Comparison of ENCODE assay signal across 8 cellular contexts in the genomic region with DNA sequence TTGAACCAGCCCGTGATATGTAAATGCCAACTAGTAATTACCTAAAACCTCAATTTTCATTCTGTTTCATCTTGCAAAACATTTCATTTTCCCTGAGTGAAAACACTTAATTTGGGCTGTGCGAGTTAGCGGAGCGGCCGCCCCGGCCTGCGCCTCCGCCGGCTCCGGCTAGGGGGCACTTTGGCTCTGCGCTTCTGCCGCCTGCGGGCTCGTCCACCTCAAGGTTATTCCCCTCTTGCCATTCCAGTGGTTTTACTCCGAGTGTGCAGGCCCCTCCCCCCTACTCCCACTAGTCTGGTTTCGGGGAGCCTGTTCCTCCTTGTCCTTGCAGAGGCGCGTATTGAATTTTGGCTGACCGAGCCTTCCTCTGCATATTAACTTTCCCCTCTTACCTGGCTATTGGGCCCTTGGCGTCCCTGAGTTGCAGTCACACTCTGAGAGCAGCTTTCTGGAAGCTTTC. TPM values are rescaled to one million over a fixed set of nuclear protein-coding genes. Genes with fewer than 3 reads are reported as not detected.
DNase-seq lines count a peak whose midpoint lies in the region; ATAC-seq and TF ChIP-seq lines count a peak whose summit lies in the region.

No MANE protein-coding gene starts in this region.

- DNase-seq in GM06990 (ENCODE audit: extremely low read depth, insufficient read length): no peak
- DNase-seq in SJCRH30: peak; percentile 38 to 43
- DNase-seq in cardiac muscle cell (ENCODE audit: low read depth in 1 of 2, low spot score in 1 of 2): peak; percentile 77 to 81
- DNase-seq in suprapubic skin (ENCODE audit: low spot score in 2 of 2): no peak
- no peak for DNase-seq in NK-92 (lab: John Stamatoyannopoulos, UW; ENCODE audit: unreplicated experiment)
- DNase-seq in GM13976 (ENCODE audit: low spot score): no peak

- TF ChIP-seq CTCF in GM06990 (IDR thresholded peaks at IDR 0.05; ENCODE audit: insufficient read depth, low read length, poor library complexity, severe bottlenecking): peak; percentile 47
- TF ChIP-seq CTCF in cardiac muscle cell (IDR thresholded peaks at IDR 0.05; ENCODE audit: low read depth, low read length): peak; percentile 90
- peak in 1 of 2 donors; percentile 41 for TF ChIP-seq CTCF in suprapubic skin (IDR thresholded peaks at IDR 0.05)
- no peak for TF ChIP-seq CTCF in GM13976 (IDR thresholded peaks at IDR 0.05; ENCODE audit: borderline replicate concordance, control extremely low read depth, extremely low read depth, insufficient read depth, missing control alignments)

- H3K4me1 ChIP-seq in SJCRH30: peaks cover 40% of the 10 kb centered on the region
- peaks cover 21% of the 10 kb centered on the region for H3K4me1 ChIP-seq in cardiac muscle cell (ENCODE audit: low read depth)
- H3K4me1 ChIP-seq in rectal smooth muscle tissue (ENCODE audit: control insufficient read depth, insufficient read depth, low read length): peaks cover 29% of the 10 kb centered on the region
- H3K4me1 ChIP-seq in suprapubic skin: peaks cover 26% of the 10 kb centered on the region

- no peak overlapping the region for H3K9ac ChIP-seq in rectal smooth muscle tissue (ENCODE audit: low read length)

- 63% methylated on average over 20 of the region's 20 CpGs for WGBS in suprapubic skin

- H3K27ac ChIP-seq in SJCRH30: peak overlapping the region; percentile 40
- peak overlapping the region; percentile 59 for H3K27ac ChIP-seq in cardiac muscle cell
- peak overlapping the region; percentile 77 for H3K27ac ChIP-seq in rectal smooth muscle tissue (ENCODE audit: low read depth, low read length)
- no peak overlapping the region for H3K27ac ChIP-seq in suprapubic skin

- no peaks in the 10 kb centered on the region for H3K27me3 ChIP-seq in GM06990 (replicated peaks; ENCODE audit: control insufficient read depth, insufficient read depth, low read length)
- no peaks in the 10 kb centered on the region for H3K27me3 ChIP-seq in SJCRH30
- no peaks in the 10 kb centered on the region for H3K27me3 ChIP-seq in cardiac muscle cell
- H3K27me3 ChIP-seq in rectal smooth muscle tissue (ENCODE audit: control insufficient read depth, insufficient read depth, low read length): no peaks in the 10 kb centered on the region
- no peaks in the 10 kb centered on the region for H3K27me3 ChIP-seq in suprapubic skin

- no peak for ATAC-seq in GM21786 (IDR thresholded peaks at IDR 0.05; ENCODE audit: unreplicated experiment)

- TF ChIP-seq EP300 in suprapubic skin (IDR thresholded peaks at IDR 0.05): no peak

- H3K9me3 ChIP-seq in SJCRH30 (replicated peaks): no peaks in the 10 kb centered on the region
- no peaks in the 10 kb centered on the region for H3K9me3 ChIP-seq in cardiac muscle cell (ENCODE audit: low read depth)
- H3K9me3 ChIP-seq in suprapubic skin: no peaks in the 10 kb centered on the region

- in situ Hi-C loops in GM13976 (cut with MboI; ENCODE audit: low sequenced_read_pairs, unreplicated experiment): no loop called here

- no peak for TF ChIP-seq POLR2A in suprapubic skin (IDR thresholded peaks at IDR 0.05)

- no peaks in the 10 kb centered on the region; the same call in 1 of the 2 replicates for H3K36me3 ChIP-seq in GM06990 (ENCODE audit: control insufficient read depth, insufficient read depth, low read length)
- no peaks in the 10 kb centered on the region for H3K36me3 ChIP-seq in SJCRH30
- H3K36me3 ChIP-seq in cardiac muscle cell: no peaks in the 10 kb centered on the region
- no peaks in the 10 kb centered on the region for H3K36me3 ChIP-seq in rectal smooth muscle tissue (ENCODE audit: control insufficient read depth, insufficient read depth, low read length)
- H3K36me3 ChIP-seq in suprapubic skin: no peaks in the 10 kb centered on the region

- H3K4me3 ChIP-seq in GM06990 (replicated peaks; ENCODE audit: low read depth, low read length): no peak overlapping the region
- H3K4me3 ChIP-seq in SJCRH30: no peak overlapping the region
- H3K4me3 ChIP-seq in cardiac muscle cell: no peak overlapping the region
- no peak overlapping the region for H3K4me3 ChIP-seq in rectal smooth muscle tissue (ENCODE audit: low read length)
- H3K4me3 ChIP-seq in suprapubic skin: no peak overlapping the region

RNA-seq across cellular contexts. Expression of a gene that starts 55.6 kb away (rescaled TPM):
- 14.6 and 16.3 TPM in 2 replicates for total RNA-seq in SJCRH30 (2014; rRNA removed; shearing (Covaris generic))
- total RNA-seq in cardiac muscle cell: 29.2 and 32.1 TPM in 2 replicates
- polyA plus RNA-seq in cardiac muscle cell: 25.0 and 25.7 TPM in 2 replicates
- 10 to 100 TPM; 14.6 to 19.0 (median 17.6) TPM for total RNA-seq in suprapubic skin

RNA-seq across cellular contexts. Expression of a gene that starts 58.0 kb away (rescaled TPM):
- 84.7 and 85.6 TPM in 2 replicates for total RNA-seq in SJCRH30 (2014; rRNA removed; shearing (Covaris generic))
- total RNA-seq in cardiac muscle cell: 42.0 and 53.6 TPM in 2 replicates
- 47.5 and 69.4 TPM in 2 replicates for polyA plus RNA-seq in cardiac muscle cell
- 10 to 100 TPM; 16.4 to 21.3 (median 20.2) TPM for total RNA-seq in suprapubic skin

Comparison
In these comparisons a context has a peak if more than half of its experiments do, and no peak if none do; other contexts are left out.
1. DNase-seq: peak in SJCRH30 (2 of 2) and cardiac muscle cell (2 of 2); none in GM06990 (single experiment), suprapubic skin (0 of 2), NK-92 (single experiment) and GM13976 (single experiment).